Comparison of ENCODE assay signal across 1 cellular context in genomic region chr2:9460441-9461017, GRCh38.
TF ChIP-seq lines count a peak whose summit lies in the region.

No MANE protein-coding gene starts in this region.

TF ChIP-seq in WTC11, 78 proteins besides CTCF, POLR2A, EP300 and RAD21 (continued from another document):
- TF ChIP-seq, protein P1, sequence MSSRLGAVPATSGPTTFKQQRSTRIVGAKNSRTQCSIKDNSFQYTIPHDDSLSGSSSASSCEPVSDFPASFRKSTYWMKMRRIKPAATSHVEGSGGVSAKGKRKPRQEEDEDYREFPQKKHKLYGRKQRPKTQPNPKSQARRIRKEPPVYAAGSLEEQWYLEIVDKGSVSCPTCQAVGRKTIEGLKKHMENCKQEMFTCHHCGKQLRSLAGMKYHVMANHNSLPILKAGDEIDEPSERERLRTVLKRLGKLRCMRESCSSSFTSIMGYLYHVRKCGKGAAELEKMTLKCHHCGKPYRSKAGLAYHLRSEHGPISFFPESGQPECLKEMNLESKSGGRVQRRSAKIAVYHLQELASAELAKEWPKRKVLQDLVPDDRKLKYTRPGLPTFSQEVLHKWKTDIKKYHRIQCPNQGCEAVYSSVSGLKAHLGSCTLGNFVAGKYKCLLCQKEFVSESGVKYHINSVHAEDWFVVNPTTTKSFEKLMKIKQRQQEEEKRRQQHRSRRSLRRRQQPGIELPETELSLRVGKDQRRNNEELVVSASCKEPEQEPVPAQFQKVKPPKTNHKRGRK (CRISPR knock-in tag; IDR thresholded peaks at IDR 0.05; ENCODE audit: borderline replicate concordance) = no peak
- TF ChIP-seq JUN (CRISPR knock-in tag; IDR thresholded peaks at IDR 0.05) = no peak
- TF ChIP-seq ZNF121 (CRISPR knock-in tag; IDR thresholded peaks at IDR 0.05) = no peak
- no peak for TF ChIP-seq USF1 (CRISPR knock-in tag; IDR thresholded peaks at IDR 0.05)
- TF ChIP-seq NFATC4 (CRISPR knock-in tag; IDR thresholded peaks at IDR 0.05) = no peak
- TF ChIP-seq ZNF396 (CRISPR knock-in tag; IDR thresholded peaks at IDR 0.05; ENCODE audit: borderline replicate concordance) = no peak
- no peak for TF ChIP-seq IRF2 (CRISPR knock-in tag; IDR thresholded peaks at IDR 0.05; ENCODE audit: borderline replicate concordance, low read depth)
- TF ChIP-seq KAT7 (CRISPR knock-in tag; IDR thresholded peaks at IDR 0.05; ENCODE audit: borderline replicate concordance) = no peak
- TF ChIP-seq, protein P2, sequence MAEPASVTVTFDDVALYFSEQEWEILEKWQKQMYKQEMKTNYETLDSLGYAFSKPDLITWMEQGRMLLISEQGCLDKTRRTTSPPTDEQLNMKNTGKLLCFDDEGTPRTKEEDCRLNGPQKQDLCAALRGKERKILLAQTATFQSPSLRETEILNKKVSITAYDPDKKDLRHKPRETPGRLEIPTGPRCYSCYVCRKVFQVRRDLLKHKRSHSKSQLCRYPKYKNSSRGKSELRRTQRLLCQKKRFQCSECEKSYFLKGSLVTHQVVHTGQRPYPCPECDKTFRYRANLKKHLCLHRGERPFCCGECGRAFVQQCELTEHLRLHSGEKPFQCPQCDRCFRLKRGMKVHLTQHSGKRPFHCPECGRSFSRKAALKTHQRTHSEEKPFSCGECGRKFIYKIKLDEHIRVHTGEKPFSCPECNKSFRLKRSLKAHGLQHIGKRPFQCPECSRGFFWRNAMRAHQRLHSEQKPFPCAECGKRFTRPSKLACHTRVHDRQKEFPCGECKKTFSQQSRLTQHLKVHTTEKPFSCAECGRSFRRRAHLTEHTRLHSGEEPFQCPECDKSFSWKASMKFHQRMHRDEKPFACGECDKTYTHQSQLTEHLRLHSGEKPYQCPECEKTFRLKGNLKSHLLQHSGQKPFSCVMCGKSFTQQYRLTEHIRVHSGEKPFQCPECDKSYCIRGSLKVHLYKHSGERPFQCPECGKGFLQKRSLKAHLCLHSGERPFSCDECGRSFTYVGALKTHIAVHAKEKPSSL (CRISPR knock-in tag; conservative IDR thresholded peaks at IDR 0.05) = no peak
- TF ChIP-seq, protein P3, sequence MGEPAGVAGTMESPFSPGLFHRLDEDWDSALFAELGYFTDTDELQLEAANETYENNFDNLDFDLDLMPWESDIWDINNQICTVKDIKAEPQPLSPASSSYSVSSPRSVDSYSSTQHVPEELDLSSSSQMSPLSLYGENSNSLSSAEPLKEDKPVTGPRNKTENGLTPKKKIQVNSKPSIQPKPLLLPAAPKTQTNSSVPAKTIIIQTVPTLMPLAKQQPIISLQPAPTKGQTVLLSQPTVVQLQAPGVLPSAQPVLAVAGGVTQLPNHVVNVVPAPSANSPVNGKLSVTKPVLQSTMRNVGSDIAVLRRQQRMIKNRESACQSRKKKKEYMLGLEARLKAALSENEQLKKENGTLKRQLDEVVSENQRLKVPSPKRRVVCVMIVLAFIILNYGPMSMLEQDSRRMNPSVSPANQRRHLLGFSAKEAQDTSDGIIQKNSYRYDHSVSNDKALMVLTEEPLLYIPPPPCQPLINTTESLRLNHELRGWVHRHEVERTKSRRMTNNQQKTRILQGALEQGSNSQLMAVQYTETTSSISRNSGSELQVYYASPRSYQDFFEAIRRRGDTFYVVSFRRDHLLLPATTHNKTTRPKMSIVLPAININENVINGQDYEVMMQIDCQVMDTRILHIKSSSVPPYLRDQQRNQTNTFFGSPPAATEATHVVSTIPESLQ (CRISPR knock-in tag; IDR thresholded peaks at IDR 0.05) = no peak
